8 cellular contexts compared by ENCODE assay signal in the genomic region with DNA sequence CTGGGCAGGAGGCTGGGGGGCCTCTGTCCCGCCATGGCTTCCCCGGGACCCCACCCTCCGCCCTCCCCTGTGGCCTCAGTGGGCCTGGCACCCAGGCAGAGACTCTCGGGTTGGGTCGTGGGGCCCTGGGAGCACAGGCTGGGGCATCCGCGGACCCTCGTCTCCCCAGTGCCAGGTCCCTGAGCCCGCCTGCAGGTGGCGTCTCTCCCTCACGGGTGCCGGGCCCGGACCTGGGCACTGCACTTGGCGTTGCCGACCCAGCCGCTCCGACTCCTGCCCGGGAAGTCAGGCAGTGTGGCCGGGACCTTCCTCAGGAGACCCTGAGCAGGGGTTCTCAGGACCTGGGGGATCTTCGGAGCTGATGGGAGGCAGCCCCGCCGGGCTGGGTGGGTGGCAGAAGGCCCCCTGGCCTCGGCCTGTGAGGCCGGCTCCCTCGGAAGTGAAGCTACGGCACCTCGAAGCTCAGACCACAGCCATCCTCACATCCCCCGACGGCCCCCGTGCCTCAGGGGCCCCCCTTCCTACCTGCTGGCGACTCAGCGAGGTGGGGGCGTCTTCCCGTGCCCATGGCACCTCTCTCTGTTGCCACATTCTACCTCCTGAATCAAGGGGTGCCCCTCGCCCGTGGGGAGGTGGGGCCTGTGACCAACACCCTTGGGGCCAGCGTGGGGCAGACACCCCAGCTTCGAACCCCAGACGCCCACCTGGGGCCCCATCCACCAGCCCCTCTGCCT. TPM values are rescaled to one million over a fixed set of nuclear protein-coding genes. Genes with fewer than 3 reads are reported as not detected.
A peak's percentile ranks its signal among the peaks of the same experiment; 100 is the strongest.
DNase-seq lines count a peak whose midpoint lies in the region; ATAC-seq, FAIRE-seq and TF ChIP-seq lines count a peak whose summit lies in the region.

No MANE protein-coding gene starts in this region.

- peak; percentile 89 to 94 (median 93) for ATAC-seq in pancreas
- ATAC-seq in thoracic aorta (ENCODE audit: insufficient number of reproducible peaks, low FRiP score, low read depth), result no peak

- H3K4me1 ChIP-seq in pancreas (peaks cover 10 to 12% (median 11%) of the 10 kb centered on the region in 3 donors), thoracic aorta (ENCODE audit: control insufficient read depth in 1 of 2, low read depth in 2 of 2) (peaks cover 3 to 7% of the 10 kb centered on the region in 2 donors)

- H3K9me3 ChIP-seq in pancreas (no peaks in the 10 kb centered on the region), thoracic aorta (no peaks in the 10 kb centered on the region)

- WGBS in pancreas, 2 donors, result 12 to 15% methylated on average over 27 to 39 of the region's 39 CpGs

- H3K4me3 ChIP-seq in pancreas (peak overlapping the region in 1 of 4 donors; percentile 13), thoracic aorta (peak overlapping the region; percentile 62)

- intact Hi-C loops in pancreas (cut with DNase I), result loop anchor here (5.0 to 10.0 kb wide), 3 partner anchors 123 to 173 kb away; a partner anchor contains a TSS

- H3K36me3 ChIP-seq in pancreas (no peaks in the 10 kb centered on the region), thoracic aorta (no peaks in the 10 kb centered on the region)

- in situ Hi-C loops in SK-MEL-5 (cut with HindIII; ENCODE audit: low pct_unique_long_range_greater_than_20kb, low sequenced_read_pairs), result no loop called here

- FAIRE-seq in HTR-8/SVneo (lab: Jason Lieb, UNC), result peak; percentile 57
- FAIRE-seq in pancreas (lab: Jason Lieb, UNC), result no peak

- DNase-seq in NCI-H2029 (lab: John Stamatoyannopoulos, UW), result peak; percentile 26
- DNase-seq in NCI-H2029 treated with DMSO at 0.1 percent for 48 hours (lab: John Stamatoyannopoulos, UW), result no peak
- peak; percentile 85 for DNase-seq in HTR-8/SVneo (ENCODE audit: insufficient read length, low spot score)
- peak; percentile 69 for DNase-seq in SK-MEL-5 (ENCODE audit: low read depth, low spot score)
- peak; percentile 87 for DNase-seq in activated naive CD4-positive, alpha-beta T cell treated with Interleukin-2 at 50 U/mL for 16 hours
- peak; percentile 79 for DNase-seq in glomerular visceral epithelial cell (ENCODE audit: extremely low spot score)
- peak; percentile 74 to 96 (median 87) for DNase-seq in pancreas
- peak; percentile 27 for DNase-seq in thoracic aorta (ENCODE audit: low spot score)

- H3K27me3 ChIP-seq in pancreas (no peaks in the 10 kb centered on the region), thoracic aorta (replicated peaks; ENCODE audit: insufficient read depth) (no peaks in the 10 kb centered on the region)

- TF ChIP-seq CTCF in pancreas (IDR thresholded peaks at IDR 0.05) (peak; percentile 82 to 88 (median 86)), thoracic aorta (IDR thresholded peaks at IDR 0.05) (peak; percentile 79)

- H3K27ac ChIP-seq in pancreas (no peak overlapping the region), thoracic aorta (no peak overlapping the region)

RNA-seq across cellular contexts. Expression of a gene that starts 6.4 kb away (rescaled TPM):
- 9.4 and 10.0 TPM in 2 replicates for total RNA-seq in SK-MEL-5 (2014; rRNA removed; shearing (Covaris generic))
- 21.1 and 22.0 TPM in 2 replicates for polyA plus RNA-seq in SK-MEL-5 (2015; cell fraction: cytosol; rRNA removed)
- 76.1 and 80.9 TPM in 2 replicates for polyA plus RNA-seq in SK-MEL-5 (2015; cell fraction: nucleus; rRNA removed)
- total RNA-seq in pancreas (1 to 10 TPM; 3.0 to 6.7 (median 4.0) TPM), thoracic aorta (10 to 100 TPM; 10.8 to 21.2 TPM)
- 10 to 100 TPM; 20.9 to 30.7 TPM for polyA plus RNA-seq in pancreas

RNA-seq across cellular contexts. Expression of a gene that starts 48.1 kb away (rescaled TPM):
- not detected in 2 replicates for total RNA-seq in SK-MEL-5 (2014; rRNA removed; shearing (Covaris generic))
- not detected in 2 replicates for polyA plus RNA-seq in SK-MEL-5 (2015; cell fraction: cytosol; rRNA removed)
- polyA plus RNA-seq in SK-MEL-5 (2015; cell fraction: nucleus; rRNA removed), result not detected in 2 replicates
- total RNA-seq in pancreas (under 1 TPM in 4 of 6 donors, not detected in 2; 0.12 to 0.37 (median 0.16) TPM), thoracic aorta (under 1 TPM in 1 of 2 donors, not detected in 1; 0.71 TPM)
- under 1 TPM; 0.05 to 0.34 TPM for polyA plus RNA-seq in pancreas

RNA-seq across cellular contexts. Expression of a gene that starts 51.4 kb away (rescaled TPM):
- not detected in 2 replicates for total RNA-seq in SK-MEL-5 (2014; rRNA removed; shearing (Covaris generic))
- not detected in 2 replicates for polyA plus RNA-seq in SK-MEL-5 (2015; cell fraction: cytosol; rRNA removed)
- not detected in 2 replicates for polyA plus RNA-seq in SK-MEL-5 (2015; cell fraction: nucleus; rRNA removed)
- under 1 TPM in 5 of 6 donors, not detected in 1; 0.20 to 0.51 (median 0.38) TPM for total RNA-seq in pancreas
- polyA plus RNA-seq in pancreas, result 1 to 10 TPM; 1.0 to 1.6 TPM
- not detected for total RNA-seq in thoracic aorta
